In genomic region chr15:65275104-65275727, GRCh38 we compare ENCODE assay signal across 2 cellular contexts.
TF ChIP-seq lines count a peak whose summit lies in the region.

No MANE protein-coding gene starts in this region.

TF ChIP-seq in A549, 52 proteins besides CTCF, POLR2A, EP300 and RAD21:
- TF ChIP-seq KDM1A (IDR thresholded peaks at IDR 0.05; ENCODE audit: low read depth) = no peak
- no peak for TF ChIP-seq RFX5 (IDR thresholded peaks at IDR 0.05)
- no peak for TF ChIP-seq HOXB13 (CRISPR knock-in tag; IDR thresholded peaks at IDR 0.05; ENCODE audit: low read depth)
- no peak for TF ChIP-seq PHF8 (IDR thresholded peaks at IDR 0.05; ENCODE audit: borderline replicate concordance, low read depth)
- no peak for TF ChIP-seq RARB (CRISPR knock-in tag; IDR thresholded peaks at IDR 0.05)
- TF ChIP-seq MYC (IDR thresholded peaks at IDR 0.05; ENCODE audit: borderline replicate concordance, low read length) = no peak
- TF ChIP-seq EHMT2 (IDR thresholded peaks at IDR 0.05; ENCODE audit: low read depth) = no peak
- no peak for TF ChIP-seq JUNB (IDR thresholded peaks at IDR 0.05)
- no peak for TF ChIP-seq MAZ (IDR thresholded peaks at IDR 0.05; ENCODE audit: borderline replicate concordance, low read depth, low read length)
- no peak for TF ChIP-seq EHF (CRISPR knock-in tag; IDR thresholded peaks at IDR 0.05)
- no peak for TF ChIP-seq TP53 (CRISPR knock-in tag; IDR thresholded peaks at IDR 0.05)
- no peak for TF ChIP-seq HEYL (CRISPR knock-in tag; IDR thresholded peaks at IDR 0.05)
- TF ChIP-seq USF2 (IDR thresholded peaks at IDR 0.05) = no peak
- TF ChIP-seq CEBPB (IDR thresholded peaks at IDR 0.05) = no peak
- no peak for TF ChIP-seq TFCP2L1 (CRISPR knock-in tag; IDR thresholded peaks at IDR 0.05)
- TF ChIP-seq FOXS1 (CRISPR knock-in tag; IDR thresholded peaks at IDR 0.05) = no peak
- no peak for TF ChIP-seq REST (IDR thresholded peaks at IDR 0.05)
- TF ChIP-seq POLR2AphosphoS2 (conservative IDR thresholded peaks at IDR 0.05; ENCODE audit: low read length) = no peak
- TF ChIP-seq MAFK (IDR thresholded peaks at IDR 0.05; ENCODE audit: partially characterized antibody) = no peak

TF ChIP-seq in HepG2, 621 proteins besides CTCF, POLR2A, EP300 and RAD21:
- TF ChIP-seq ZNF430 (CRISPR knock-in tag; IDR thresholded peaks at IDR 0.05) = no peak
- TF ChIP-seq USF2 (IDR thresholded peaks at IDR 0.05; ENCODE audit: low read depth, low read length) = 0 out of 2 replicates have a peak, but pooled peaks have one; percentile 8
- TF ChIP-seq USF2 (CRISPR knock-in tag; IDR thresholded peaks at IDR 0.05; ENCODE audit: borderline replicate concordance) = no peak
